Comparison of ENCODE assay signal across 8 cellular contexts in the genomic region with DNA sequence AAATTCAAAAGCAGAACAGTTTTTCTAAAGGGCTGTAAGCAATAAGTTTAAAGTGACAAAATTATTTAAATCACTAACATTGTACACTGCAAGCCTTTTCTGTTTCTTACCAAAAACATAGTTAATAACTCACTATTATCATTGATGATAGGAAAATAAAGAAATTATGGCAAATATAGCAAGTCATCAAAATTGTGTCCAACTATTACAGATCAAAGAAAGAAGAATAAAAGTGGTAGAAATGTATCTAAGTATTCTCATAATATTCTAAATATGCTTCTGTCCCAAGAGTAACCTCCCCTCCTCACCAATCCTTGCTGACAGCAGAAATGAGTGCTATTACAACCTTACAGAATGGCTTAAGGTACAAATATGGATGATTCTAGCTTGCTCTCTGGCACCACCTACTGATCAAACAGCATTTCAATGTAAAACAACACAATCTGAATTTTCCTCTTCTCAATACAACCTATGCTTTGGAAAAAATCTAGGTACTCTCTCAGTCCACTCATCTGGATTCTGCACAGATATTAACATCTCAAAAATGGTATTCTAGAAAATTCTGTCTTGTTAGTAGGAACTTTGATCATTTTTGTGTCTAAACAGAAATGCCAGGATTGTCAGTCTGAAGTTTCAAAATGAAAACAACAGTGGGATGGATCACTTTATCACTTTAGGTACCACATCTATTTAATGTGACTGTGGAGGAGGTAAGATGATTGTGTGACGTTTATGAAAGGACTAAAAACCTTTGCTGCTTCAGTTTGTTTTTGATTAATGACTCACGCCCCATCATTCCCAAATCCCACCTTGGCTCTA. TPM values are rescaled to one million over a fixed set of nuclear protein-coding genes. Genes with fewer than 3 reads are reported as not detected.
DNase-seq lines count a peak whose midpoint lies in the region; TF ChIP-seq lines count a peak whose summit lies in the region.

No MANE protein-coding gene starts in this region.

- H3K36me3 ChIP-seq in esophagus squamous epithelium = peaks cover 10 to 48% (median 10%) of the 10 kb centered on the region in 3 donors
- H3K36me3 ChIP-seq in neural progenitor cell = no peaks in the 10 kb centered on the region

- H3K4me2 ChIP-seq in neural progenitor cell = no peak overlapping the region

- no peaks in the 10 kb centered on the region for H3K79me2 ChIP-seq in neural progenitor cell (ENCODE audit: low read depth)

- H3K27ac ChIP-seq in esophagus squamous epithelium (no peak overlapping the region), neural progenitor cell (no peak overlapping the region)

- no peaks in the 10 kb centered on the region for H3K27me3 Mint-ChIP-seq in neural progenitor cell (ENCODE audit: insufficient read depth, low read depth)

- H2AFZ ChIP-seq in neural progenitor cell (replicated peaks) = no peak overlapping the region

- H3K9me3 Mint-ChIP-seq in neural progenitor cell = no peaks in the 10 kb centered on the region

- H3K36me3 Mint-ChIP-seq in neural progenitor cell = peaks cover 22% of the 10 kb centered on the region

- intact Hi-C loops in esophagus squamous epithelium (cut with DNase I) = no loop called here

- H3K9ac ChIP-seq in neural progenitor cell = no peak overlapping the region

- peak; percentile 65 for DNase-seq in Ammon's horn (ENCODE audit: low spot score)
- DNase-seq in GM12865 (ENCODE audit: low read depth) = peak; percentile 55
- DNase-seq in LNCaP clone FGC (ENCODE audit: low read depth) = no peak
- DNase-seq in SK-N-DZ (ENCODE audit: low spot score) = peak; percentile 62
- no peak for DNase-seq in esophagus squamous epithelium (lab: John Stamatoyannopoulos, UW)
- DNase-seq in neural progenitor cell (ENCODE audit: low spot score) = peak; percentile 54
- DNase-seq in ecto neural progenitor cell (ENCODE audit: low spot score) = no peak
- no peak for DNase-seq in activated CD8-positive, alpha-beta memory T cell treated with anti-CD3 and anti-CD28 coated beads for 24 hours

- peak; percentile 80 for TF ChIP-seq CTCF in GM12865 (IDR thresholded peaks at IDR 0.05; ENCODE audit: insufficient read depth, low read depth, low read length, missing control alignments)
- TF ChIP-seq CTCF in LNCaP clone FGC (IDR thresholded peaks at IDR 0.05; ENCODE audit: control insufficient read depth, extremely low read depth, insufficient read depth) = peak; percentile 80
- peak in 5 of 6 experiments; percentile 39 to 70 (median 49) for TF ChIP-seq CTCF in esophagus squamous epithelium (IDR thresholded peaks at IDR 0.05)
- peak; percentile 82 for TF ChIP-seq CTCF in neural progenitor cell (IDR thresholded peaks at IDR 0.05)

- H4K20me1 ChIP-seq in neural progenitor cell (ENCODE audit: low read depth) = no peaks in the 10 kb centered on the region

- TF ChIP-seq POLR2A in esophagus squamous epithelium (IDR thresholded peaks at IDR 0.05) = no peak

- H3K4me1 ChIP-seq in esophagus squamous epithelium (no peaks in the 10 kb centered on the region), neural progenitor cell (no peaks in the 10 kb centered on the region)

- H3K4me3 ChIP-seq in GM12865 (ENCODE audit: low read depth, low read length) (no peak overlapping the region), LNCaP clone FGC (ENCODE audit: low read depth, low read length) (no peak overlapping the region), esophagus squamous epithelium (no peak overlapping the region), neural progenitor cell (no peak overlapping the region)

- 55 to 64% methylated on average over 2 of the region's 2 CpGs for WGBS in esophagus squamous epithelium, 2 donors

- H3K27me3 ChIP-seq in esophagus squamous epithelium (no peaks in the 10 kb centered on the region), neural progenitor cell (no peaks in the 10 kb centered on the region)

- peaks cover 3% of the 10 kb centered on the region for H3F3A ChIP-seq in neural progenitor cell (ENCODE audit: low read depth)

- H3K27ac Mint-ChIP-seq in neural progenitor cell = no peak overlapping the region

- H3K9me3 ChIP-seq in esophagus squamous epithelium (no peaks in the 10 kb centered on the region), neural progenitor cell (ENCODE audit: low read depth) (no peaks in the 10 kb centered on the region)

- H3K4me3 Mint-ChIP-seq in neural progenitor cell = no peak overlapping the region

- H3K4me1 Mint-ChIP-seq in neural progenitor cell = no peaks in the 10 kb centered on the region

RNA-seq across cellular contexts. Expression of gene ZFP64, which starts 40.9 kb away (rescaled TPM):
- 18.1 and 21.8 TPM in 2 replicates for polyA plus RNA-seq in SK-N-DZ (2014; cell fraction: cytosol; rRNA removed)
- polyA plus RNA-seq in SK-N-DZ (2014; cell fraction: nucleus; rRNA removed) = 13.1 and 18.1 TPM in 2 replicates
- 10 to 100 TPM in 3 of 4 donors, 1 to 10 TPM in 1; 8.9 to 16.2 (median 14.2) TPM for total RNA-seq in esophagus squamous epithelium
- total RNA-seq in neural progenitor cell (ENCODE audit: low replicate concordance) = 13.7 and 23.1 TPM in 2 replicates

Comparison
In these comparisons a context has a peak if more than half of its experiments do, and no peak if none do; other contexts are left out.
1. DNase-seq: peak in Ammon's horn (single experiment), GM12865 (single experiment), SK-N-DZ (single experiment) and neural progenitor cell (single experiment); none in LNCaP clone FGC (single experiment), esophagus squamous epithelium (single experiment), ecto neural progenitor cell (single experiment) and activated CD8-positive, alpha-beta memory T cell treated with anti-CD3 and anti-CD28 coated beads for 24 hours (single experiment).
2. Peak in every context shown above with its lines, with median percentiles within 50 percentile points of each other: CTCF ChIP-seq.